In genomic region chr18:63320690-63321265, GRCh38 we compare ENCODE assay signal across 8 cellular contexts. TPM values are rescaled to one million over a fixed set of nuclear protein-coding genes. Genes with fewer than 3 reads are reported as not detected.
DNase-seq lines count a peak whose midpoint lies in the region; ATAC-seq and TF ChIP-seq lines count a peak whose summit lies in the region.

No MANE protein-coding gene starts in this region.

- H3K4me1 Mint-ChIP-seq in T-helper 2 cell treated with Interferon-gamma antibody and Interleukin-4, amounts not matched to agents 5 μg/mL and 100 μg/mL, for 36 hours (ENCODE audit: low read depth): peaks cover 19% of the 10 kb centered on the region
- H3K4me1 Mint-ChIP-seq in stimulated activated effector memory CD8-positive, alpha-beta T cell treated with anti-CD3 and anti-CD28 coated beads, Interleukin-12 subunit alpha, Interleukin-12 subunit beta, amount 100 ng/mL, for 72 hours: peaks cover 19% of the 10 kb centered on the region

- TSS peak; percentile 66 for BruUV-seq in A673 (replicated peaks; lab: Mats Ljungman, UMichigan)

- no peaks in the 10 kb centered on the region for H3K9me3 Mint-ChIP-seq in T-helper 2 cell treated with Interferon-gamma antibody and Interleukin-4, amounts not matched to agents 5 μg/mL and 100 μg/mL, for 36 hours
- no peaks in the 10 kb centered on the region for H3K9me3 Mint-ChIP-seq in stimulated activated effector memory CD8-positive, alpha-beta T cell treated with anti-CD3 and anti-CD28 coated beads, Interleukin-12 subunit alpha, Interleukin-12 subunit beta, amount 100 ng/mL, for 72 hours

- ATAC-seq in GM19035 (IDR thresholded peaks at IDR 0.05; ENCODE audit: unreplicated experiment) (peak; percentile 8), left lobe of liver (peak; percentile 58)
- peak; percentile 45 for ATAC-seq in stimulated activated effector memory CD8-positive, alpha-beta T cell treated with anti-CD3 and anti-CD28 coated beads, Interleukin-12 subunit alpha, Interleukin-12 subunit beta, amount 100 ng/mL, for 72 hours

- POLR2A ChIA-PET in A673 (lab: Charles Lee; ENCODE audit: low non-redundant PET): no interaction called here

- TF ChIP-seq CTCF in A673 (conservative IDR thresholded peaks at IDR 0.05; ENCODE audit: low read depth, low read length): no peak

- peaks cover 28% of the 10 kb centered on the region for H3K36me3 Mint-ChIP-seq in T-helper 2 cell treated with Interferon-gamma antibody and Interleukin-4, amounts not matched to agents 5 μg/mL and 100 μg/mL, for 36 hours (ENCODE audit: low read depth)
- peaks cover 12% of the 10 kb centered on the region for H3K36me3 Mint-ChIP-seq in stimulated activated effector memory CD8-positive, alpha-beta T cell treated with anti-CD3 and anti-CD28 coated beads, Interleukin-12 subunit alpha, Interleukin-12 subunit beta, amount 100 ng/mL, for 72 hours

- H3K4me3 ChIP-seq in A673 (ENCODE audit: low read depth, low read length, poor library complexity, severe bottlenecking): peak overlapping the region; percentile 74

- CTCF ChIA-PET in A673 (lab: Charles Lee): interaction anchor here (1.0 kb wide), 1 partner anchor 185 kb away, joined by 3 read pairs; no protein-coding TSS in a partner anchor

- H3K9me3 ChIP-seq in A673 (ENCODE audit: low read depth, low read length, poor library complexity, severe bottlenecking): no peaks in the 10 kb centered on the region
- no peaks in the 10 kb centered on the region for H3K9me3 ChIP-seq in KOPT-K1 (ENCODE audit: insufficient read depth, low read length, poor library complexity, severe bottlenecking)

- H3K27me3 Mint-ChIP-seq in T-helper 2 cell treated with Interferon-gamma antibody and Interleukin-4, amounts not matched to agents 5 μg/mL and 100 μg/mL, for 36 hours (ENCODE audit: low read depth): no peaks in the 10 kb centered on the region

- H3K36me3 ChIP-seq in A673 (ENCODE audit: insufficient read depth, low read length, poor library complexity, severe bottlenecking) (no peaks in the 10 kb centered on the region), KOPT-K1 (ENCODE audit: insufficient read depth, low read length) (no peaks in the 10 kb centered on the region)

- intact Hi-C loops in A673 (cut with micrococcal nuclease; ENCODE audit: unreplicated experiment): loop anchor here (2.0 to 5.0 kb wide), 2 partner anchors 117 to 202 kb away; no protein-coding TSS in a partner anchor

- peaks cover 26% of the 10 kb centered on the region for H3K4me1 ChIP-seq in A673 (ENCODE audit: insufficient read depth, low read length, poor library complexity, severe bottlenecking)

- peak overlapping the region; percentile 89 for H3K27ac ChIP-seq in A673 (ENCODE audit: low read depth, low read length, poor library complexity, severe bottlenecking)
- peak overlapping the region; percentile 91 for H3K27ac ChIP-seq in KOPT-K1 (ENCODE audit: low read depth, low read length, poor library complexity, severe bottlenecking)

- H3K4me3 Mint-ChIP-seq in T-helper 2 cell treated with Interferon-gamma antibody and Interleukin-4, amounts not matched to agents 5 μg/mL and 100 μg/mL, for 36 hours: peak overlapping the region; percentile 87
- H3K4me3 Mint-ChIP-seq in stimulated activated effector memory CD8-positive, alpha-beta T cell treated with anti-CD3 and anti-CD28 coated beads, Interleukin-12 subunit alpha, Interleukin-12 subunit beta, amount 100 ng/mL, for 72 hours: peak overlapping the region; percentile 97

- H3K27ac Mint-ChIP-seq in T-helper 2 cell treated with Interferon-gamma antibody and Interleukin-4, amounts not matched to agents 5 μg/mL and 100 μg/mL, for 36 hours: peak overlapping the region; percentile 90
- peak overlapping the region; percentile 98 for H3K27ac Mint-ChIP-seq in stimulated activated effector memory CD8-positive, alpha-beta T cell treated with anti-CD3 and anti-CD28 coated beads, Interleukin-12 subunit alpha, Interleukin-12 subunit beta, amount 100 ng/mL, for 72 hours

- no peaks in the 10 kb centered on the region for H3K27me3 ChIP-seq in A673 (replicated peaks; ENCODE audit: insufficient read depth, low read depth, low read length, poor library complexity)

- DNase-seq in A673 (ENCODE audit: low spot score) (peak; percentile 53), left lobe of liver (ENCODE audit: low spot score) (peak; percentile 69), 8988T (no peak)
- peak; percentile 45 for DNase-seq in T-helper 2 cell treated with Interferon-gamma antibody and Interleukin-4, amounts not matched to agents 5 μg/mL and 100 μg/mL, for 36 hours (ENCODE audit: low spot score)
- peak; percentile 33 for DNase-seq in central memory CD4-positive, alpha-beta T cell
- peak in 1 of 2 donors; percentile 74 for DNase-seq in stimulated activated effector memory CD8-positive, alpha-beta T cell treated with anti-CD3 and anti-CD28 coated beads, Interleukin-12 subunit alpha, Interleukin-12 subunit beta, amount 100 ng/mL, for 72 hours (ENCODE audit: low spot score in 2 of 2)

RNA-seq across cellular contexts. Expression of gene BCL2, which starts 1.2 kb away (rescaled TPM):
- total RNA-seq in A673 (2021) (19.6 and 24.9 TPM in 2 replicates), left lobe of liver (1.0 TPM)

RNA-seq across cellular contexts. Expression of gene KDSR, which starts 46.2 kb away (rescaled TPM):
- total RNA-seq in A673 (2021) (449 and 493 TPM in 2 replicates), left lobe of liver (49.0 TPM)

Comparison
In these comparisons a context has a peak if more than half of its experiments do, and no peak if none do; other contexts are left out.
1. ATAC-seq: peak in every context shown above with its lines; median percentile 58 in left lobe of liver; 45 in stimulated activated effector memory CD8-positive, alpha-beta T cell treated with anti-CD3 and anti-CD28 coated beads, Interleukin-12 subunit alpha, Interleukin-12 subunit beta, amount 100 ng/mL, for 72 hours; 8 in GM19035.
2. RNA of gene BCL2, which starts 1.2 kb away (total RNA-seq): 19.6 to 24.9 TPM in A673; 1.0 TPM in left lobe of liver (single experiment); every median in the first group is over 10 times any median in the second.